Comparison of ENCODE assay signal across 25 cellular contexts in the genomic region with DNA sequence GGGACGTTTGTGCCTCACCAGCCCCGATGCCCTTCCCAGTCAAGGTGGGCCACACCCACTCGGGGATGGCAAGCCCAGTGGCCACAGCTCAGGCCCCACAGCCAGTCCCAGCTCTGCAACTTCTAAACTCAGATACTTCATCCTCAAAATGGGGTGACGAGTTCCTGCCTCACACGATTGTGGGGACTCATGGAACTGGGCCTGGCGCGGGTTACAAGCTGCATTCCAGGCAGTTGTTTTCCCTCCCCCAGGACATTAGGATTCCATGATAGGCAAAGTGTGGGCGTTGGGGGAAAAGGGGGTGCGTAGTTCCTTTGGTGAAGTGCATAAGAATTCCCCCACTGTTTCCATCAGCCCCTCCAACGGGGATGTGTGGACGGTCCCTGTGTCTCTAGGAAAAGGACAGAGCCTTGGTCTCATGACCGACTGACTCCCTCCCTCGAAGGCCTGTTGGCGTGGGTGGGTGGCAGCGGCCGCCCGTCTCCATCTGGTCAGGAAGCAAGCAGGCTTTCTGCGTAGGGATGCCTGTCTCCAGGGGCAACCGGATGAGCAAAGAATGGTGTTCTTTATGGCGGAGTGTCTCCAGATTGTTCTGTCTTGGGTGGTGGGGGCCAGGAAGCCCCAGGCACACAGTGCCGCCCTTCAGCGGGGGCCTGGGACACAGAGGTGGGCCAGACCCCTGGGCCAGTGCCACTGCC. TPM values are rescaled to one million over a fixed set of nuclear protein-coding genes. Genes with fewer than 3 reads are reported as not detected.
A peak's percentile ranks its signal among the peaks of the same experiment; 100 is the strongest.
DNase-seq lines count a peak whose midpoint lies in the region; ATAC-seq and TF ChIP-seq lines count a peak whose summit lies in the region.
"Had no signal": no experiment of that assay in that cellular context is flagged by ENCODE, and none has a peak within 500 bp of the region (broad histone marks: within the 10 kb centered on the region; RNA-seq: fewer than 3 reads in every experiment).

No MANE protein-coding gene starts in this region.

- H3K4me1 ChIP-seq in mesenchymal stem cell (ENCODE audit: control insufficient read depth, insufficient read depth, low read depth, low read length) (peaks cover 7% of the 10 kb centered on the region), spleen (peaks cover 0 to 30% (median 10%) of the 10 kb centered on the region in 6 donors)

- peaks cover 15% of the 10 kb centered on the region for H3K27me3 Mint-ChIP-seq in endothelial cell (ENCODE audit: unreplicated experiment)
- H3K27me3 Mint-ChIP-seq in activated naive CD4-positive, alpha-beta T cell treated with anti-CD3 and anti-CD28 coated beads for 36 hours (ENCODE audit: low read depth): peaks cover 3% of the 10 kb centered on the region
- H3K27me3 Mint-ChIP-seq: activated CD4-positive, alpha-beta memory T cell treated with anti-CD3 and anti-CD28 coated beads, Interleukin-2, amount 10 ng/mL, durations not matched to agents 7 days and 5 days; type B pancreatic cell had no signal

- H3K4me2 ChIP-seq in mesenchymal stem cell (ENCODE audit: low read length, poor library complexity, severe bottlenecking): no peak overlapping the region

- no peaks in the 10 kb centered on the region for H3K9me3 ChIP-seq in mesenchymal stem cell (ENCODE audit: control insufficient read depth, low read length)
- H3K9me3 ChIP-seq in spleen: no peaks in the 10 kb centered on the region

- no peak overlapping the region for H3K14ac ChIP-seq in mesenchymal stem cell (ENCODE audit: low read length in 2 of 2)

- H3K4me1 Mint-ChIP-seq in endothelial cell (ENCODE audit: unreplicated experiment): peaks cover 6% of the 10 kb centered on the region
- H3K4me1 Mint-ChIP-seq in activated naive CD4-positive, alpha-beta T cell treated with anti-CD3 and anti-CD28 coated beads for 36 hours (ENCODE audit: low read depth): no peaks in the 10 kb centered on the region
- H3K4me1 Mint-ChIP-seq: activated CD4-positive, alpha-beta memory T cell treated with anti-CD3 and anti-CD28 coated beads, Interleukin-2, amount 10 ng/mL, durations not matched to agents 7 days and 5 days had no signal

- no peak overlapping the region for H3K9ac ChIP-seq in mesenchymal stem cell (ENCODE audit: low read length)

- H4K8ac ChIP-seq in mesenchymal stem cell (ENCODE audit: low read length): no peak overlapping the region

- H3K18ac ChIP-seq in mesenchymal stem cell (ENCODE audit: low read depth in 1 of 2, low read length in 2 of 2): no peak overlapping the region

- CTCF ChIA-PET in activated naive CD4-positive, alpha-beta T cell treated with anti-CD3 and anti-CD28 coated beads for 36 hours (lab: Charles Lee): interaction anchor here (2.4 kb wide), 1 partner anchor 14 kb away, joined by 7 read pairs; no protein-coding TSS in a partner anchor

- ATAC-seq in HG02884 (IDR thresholded peaks at IDR 0.05; ENCODE audit: unreplicated experiment) (no peak), GM18505 (IDR thresholded peaks at IDR 0.05; ENCODE audit: unreplicated experiment) (no peak)
- ATAC-seq: activated CD4-positive, CD25-positive, alpha-beta regulatory T cell treated with anti-CD3 and anti-CD28 coated beads, Interleukin-2, amount 50 U/mL, for 24 hours; activated naive CD4-positive, alpha-beta T cell treated with anti-CD3 and anti-CD28 coated beads, Interleukin-2, amount 50 U/mL, for 72 hours had no signal

- H2AFZ ChIP-seq in mesenchymal stem cell (ENCODE audit: low read depth, low read length): no peak overlapping the region

- H3K79me1 ChIP-seq in mesenchymal stem cell (replicated peaks; ENCODE audit: low read length, poor library complexity, severe bottlenecking): peaks cover 59% of the 10 kb centered on the region

- H3K4me3 ChIP-seq in mesenchymal stem cell (ENCODE audit: insufficient read depth in 1 of 2, low read depth in 1 of 2, low read length in 2 of 2) (no peak overlapping the region), spleen (no peak overlapping the region)
- H3K4me3 ChIP-seq: skin epidermis had no signal

- TF ChIP-seq CTCF in endothelial cell (IDR thresholded peaks at IDR 0.05; ENCODE audit: unreplicated experiment) (no peak), spleen (IDR thresholded peaks at IDR 0.05 in 8 of 11, conservative IDR thresholded peaks at IDR 0.05 in 3 of 11) (no peak), GM20000 (IDR thresholded peaks at IDR 0.05; ENCODE audit: extremely low read depth, missing control alignments) (no peak)

- peak overlapping the region; percentile 30 for H3K27ac Mint-ChIP-seq in endothelial cell (ENCODE audit: unreplicated experiment)
- no peak overlapping the region for H3K27ac Mint-ChIP-seq in activated naive CD4-positive, alpha-beta T cell treated with anti-CD3 and anti-CD28 coated beads for 36 hours
- H3K27ac Mint-ChIP-seq: activated CD4-positive, alpha-beta memory T cell treated with anti-CD3 and anti-CD28 coated beads, Interleukin-2, amount 10 ng/mL, durations not matched to agents 7 days and 5 days; activated naive CD4-positive, alpha-beta T cell treated with anti-CD3 and anti-CD28 coated beads, Interleukin-2, amount 50 U/mL, for 72 hours; activated T-helper 2 cell treated with anti-CD3 and anti-CD28 coated beads, Interferon-gamma antibody, Interleukin-2, Interleukin-4, amounts not matched to agents 10 μg/mL and 5 μg/mL and 100 μg/mL, durations not matched to agents 14 hours and 24 hours and 36 hours; type B pancreatic cell had no signal

- DNase-seq in amygdala (lab: John Stamatoyannopoulos, UW) (peak in 44 of 56 donors; percentile 5 to 77 (median 48)), endothelial cell (ENCODE audit: low spot score) (no peak), mesenchymal stem cell (no peak), spleen (peak; percentile 59), GM20000 (ENCODE audit: low spot score) (no peak)
- no peak for DNase-seq in activated naive CD4-positive, alpha-beta T cell treated with anti-CD3 and anti-CD28 coated beads for 36 hours
- DNase-seq: ACHN; activated CD4-positive, alpha-beta memory T cell treated with anti-CD3 and anti-CD28 coated beads, Interleukin-2, amount 10 ng/mL, durations not matched to agents 7 days and 5 days; DMS53; H7; NCI-H1092 treated with DMSO at 0.1 percent for 48 hours; NCI-H1930; NCI-H345; stimulated activated CD4-positive, alpha-beta T cell treated with anti-CD3 and anti-CD28 coated beads, Interleukin-1b, Interleukin-23, amount 100 ng/mL, for 48 hours; stimulated activated CD8-positive, alpha-beta memory T cell treated with anti-CD3 and anti-CD28 coated beads, Interleukin-4, amount 100 ng/mL, for 48 hours had no signal

- no peak overlapping the region for H3K23ac ChIP-seq in mesenchymal stem cell (ENCODE audit: low read length in 2 of 2)

- no peak overlapping the region for H2BK120ac ChIP-seq in mesenchymal stem cell (ENCODE audit: low read depth, low read length)

- no peak overlapping the region for H3K4ac ChIP-seq in mesenchymal stem cell (ENCODE audit: low read depth in 1 of 2, low read length in 2 of 2)

- H3K36me3 ChIP-seq in mesenchymal stem cell (ENCODE audit: control insufficient read depth in 1 of 2, insufficient read depth in 2 of 2, low read depth in 1 of 2, low read length in 2 of 2) (peaks cover 63 to 87% of the 10 kb centered on the region in 2 experiments), spleen (peaks cover 0 to 87% (median 60%) of the 10 kb centered on the region in 6 donors)

- no peak overlapping the region for H3K4me3 Mint-ChIP-seq in endothelial cell (ENCODE audit: unreplicated experiment)
- H3K4me3 Mint-ChIP-seq in activated naive CD4-positive, alpha-beta T cell treated with anti-CD3 and anti-CD28 coated beads for 36 hours: no peak overlapping the region
- H3K4me3 Mint-ChIP-seq: activated CD4-positive, alpha-beta memory T cell treated with anti-CD3 and anti-CD28 coated beads, Interleukin-2, amount 10 ng/mL, durations not matched to agents 7 days and 5 days; type B pancreatic cell had no signal

- H4K91ac ChIP-seq in mesenchymal stem cell (ENCODE audit: low read length): peak overlapping the region; percentile 28

- no peak overlapping the region for H2BK15ac ChIP-seq in mesenchymal stem cell (ENCODE audit: low read depth, poor library complexity, severe bottlenecking)

- intact Hi-C loops in spleen (cut with DNase I; ENCODE audit: low total_unique reads): no loop called here
- intact Hi-C loops in activated naive CD4-positive, alpha-beta T cell treated with anti-CD3 and anti-CD28 coated beads for 36 hours (cut with micrococcal nuclease): no loop called here

- H2BK5ac ChIP-seq in mesenchymal stem cell (ENCODE audit: low read depth, low read length, poor library complexity, severe bottlenecking): no peak overlapping the region

- H2AK5ac ChIP-seq in mesenchymal stem cell (ENCODE audit: low read length, severe bottlenecking): no peak overlapping the region

- H3K27me3 ChIP-seq in mesenchymal stem cell (ENCODE audit: control insufficient read depth in 1 of 2, insufficient read depth in 1 of 2, low read length in 2 of 2): peaks cover 0 to 3% of the 10 kb centered on the region in 2 experiments
- H3K27me3 ChIP-seq in spleen (replicated peaks in 1 of 7): peaks cover 0 to 11% (median 0%) of the 10 kb centered on the region in 7 donors

- 95% methylated on average over 22 of the region's 22 CpGs for WGBS in mesenchymal stem cell
- 89 to 96% (median 96%) methylated on average over 16 to 22 of the region's 22 CpGs for WGBS in spleen, 5 donors

- peaks cover 27% of the 10 kb centered on the region for H3K36me3 Mint-ChIP-seq in endothelial cell (ENCODE audit: low read depth, unreplicated experiment)
- H3K36me3 Mint-ChIP-seq in activated naive CD4-positive, alpha-beta T cell treated with anti-CD3 and anti-CD28 coated beads for 36 hours (ENCODE audit: low read depth): peaks cover 5% of the 10 kb centered on the region
- H3K36me3 Mint-ChIP-seq: activated naive CD4-positive, alpha-beta T cell treated with anti-CD3 and anti-CD28 coated beads, Interleukin-2, amount 50 U/mL, for 72 hours; type B pancreatic cell had no signal

- no peak overlapping the region for H2BK12ac ChIP-seq in mesenchymal stem cell (ENCODE audit: low read length in 2 of 2)

- H3K27ac ChIP-seq in mesenchymal stem cell (ENCODE audit: low read length, poor library complexity, severe bottlenecking): no peak overlapping the region
- no peak overlapping the region for H3K27ac ChIP-seq in spleen
- H3K27ac ChIP-seq: RWPE1, skin epidermis had no signal

- no peaks in the 10 kb centered on the region for H3K9me3 Mint-ChIP-seq in endothelial cell (ENCODE audit: unreplicated experiment)
- no peaks in the 10 kb centered on the region for H3K9me3 Mint-ChIP-seq in activated naive CD4-positive, alpha-beta T cell treated with anti-CD3 and anti-CD28 coated beads for 36 hours
- H3K9me3 Mint-ChIP-seq: activated CD4-positive, alpha-beta memory T cell treated with anti-CD3 and anti-CD28 coated beads, Interleukin-2, amount 10 ng/mL, durations not matched to agents 7 days and 5 days; activated naive CD4-positive, alpha-beta T cell treated with anti-CD3 and anti-CD28 coated beads, Interleukin-2, amount 50 U/mL, for 72 hours; activated T-helper 2 cell treated with anti-CD3 and anti-CD28 coated beads, Interferon-gamma antibody, Interleukin-2, Interleukin-4, amounts not matched to agents 10 μg/mL and 5 μg/mL and 100 μg/mL, durations not matched to agents 14 hours and 24 hours and 36 hours; type B pancreatic cell had no signal

- TF ChIP-seq POLR2A in spleen (IDR thresholded peaks at IDR 0.05): no peak
- no peak for TF ChIP-seq POLR2A in GM18505 (IDR thresholded peaks at IDR 0.05; ENCODE audit: borderline replicate concordance, extremely low read depth, insufficient read depth, insufficient read length)

RNA-seq across cellular contexts. Expression of a gene that starts 21.0 kb away (rescaled TPM):
- total RNA-seq in endothelial cell (ENCODE audit: unreplicated experiment) (1.0 TPM), spleen (1 to 10 TPM in 6 of 7 donors, under 1 TPM in 1; 0.85 to 5.3 (median 1.6) TPM)
- 0.41 TPM for polyA plus RNA-seq in mesenchymal stem cell (2013, experiment 1 of 2)
- 0.47 TPM for polyA plus RNA-seq in mesenchymal stem cell (2013, experiment 2 of 2)
- 1 to 10 TPM; 2.1 to 6.3 (median 3.9) TPM for polyA plus RNA-seq in spleen
- total RNA-seq in activated naive CD4-positive, alpha-beta T cell treated with anti-CD3 and anti-CD28 coated beads for 36 hours: under 1 TPM in 1 of 2 experiments, not detected in 1; 0.21 TPM
- total RNA-seq: activated T-helper 2 cell treated with anti-CD3 and anti-CD28 coated beads, Interferon-gamma antibody, Interleukin-2, Interleukin-4, amounts not matched to agents 10 μg/mL and 5 μg/mL and 100 μg/mL, durations not matched to agents 14 hours and 24 hours and 36 hours; lung microvascular endothelial cell; T-helper 1 cell treated with Interleukin-12 subunit alpha and Interleukin-12 subunit beta and Interleukin-4 antibody, amounts not matched to agents 30 ng/mL and 1 ng/mL, for 36 hours had no signal

RNA-seq across cellular contexts. Expression of a gene that starts 49.8 kb away (rescaled TPM):
- 46.7 TPM for total RNA-seq in endothelial cell (ENCODE audit: unreplicated experiment)
- 28.2 TPM for polyA plus RNA-seq in mesenchymal stem cell (2013, experiment 1 of 2)
- 28.5 TPM for polyA plus RNA-seq in mesenchymal stem cell (2013, experiment 2 of 2)
- total RNA-seq in spleen: 10 to 100 TPM; 23.6 to 31.0 (median 26.3) TPM
- polyA plus RNA-seq in spleen: 10 to 100 TPM in 2 of 3 donors, 1 to 10 TPM in 1; 7.4 to 20.5 (median 10.1) TPM
- total RNA-seq in activated naive CD4-positive, alpha-beta T cell treated with anti-CD3 and anti-CD28 coated beads for 36 hours: 10 to 100 TPM; 54.8 to 56.6 TPM

Comparison
In these comparisons a context has a peak if more than half of its experiments do, and no peak if none do; other contexts are left out.
1. DNase-seq: peak in amygdala (44 of 56) and spleen (single experiment); none in endothelial cell (single experiment), mesenchymal stem cell (single experiment), GM20000 (single experiment) and activated naive CD4-positive, alpha-beta T cell treated with anti-CD3 and anti-CD28 coated beads for 36 hours (single experiment).